ENCODE assay signal across 23 cellular contexts in the genomic region with DNA sequence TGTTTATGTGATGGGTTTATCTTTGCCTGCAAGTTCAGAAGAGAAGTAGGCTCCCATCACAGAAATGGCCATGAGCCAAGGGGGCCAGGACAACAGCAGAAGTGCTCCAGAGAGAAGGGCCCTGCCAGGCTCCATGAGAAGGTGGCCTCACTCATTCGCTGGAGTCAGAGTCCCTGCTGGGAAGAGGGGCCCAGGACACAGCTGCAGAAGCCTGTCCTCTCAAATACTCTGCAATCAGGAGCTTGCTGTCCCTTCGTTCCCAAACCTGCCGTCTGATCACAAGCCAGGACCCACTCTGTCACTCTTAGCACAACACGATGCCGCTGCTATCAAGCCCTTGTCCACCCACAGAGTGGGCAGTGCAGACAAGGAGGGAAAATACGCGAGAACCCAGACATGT.
"Had no signal": no experiment of that assay in that cellular context is flagged by ENCODE, and none has a peak within 500 bp of the region (broad histone marks: within the 10 kb centered on the region; RNA-seq: fewer than 3 reads in every experiment).

No MANE protein-coding gene starts in this region.

- H3K27ac ChIP-seq: neutrophil, parathyroid adenoma, psoas muscle, right lobe of liver, upper lobe of right lung had no signal

- DNase-seq: hippocampal formation; kidney glomerular epithelial cell; left cardiac atrium; midbrain; mucosa of descending colon; naive thymus-derived CD4-positive, alpha-beta T cell; psoas muscle; stimulated activated CD4-positive, alpha-beta T cell treated with anti-CD3 and anti-CD28 coated beads, Interleukin-1b, Interleukin-23, amount 100 ng/mL, for 48 hours; stimulated activated CD4-positive, alpha-beta T cell treated with anti-CD3 and anti-CD28 coated beads, Interleukin-2, amount 100 ng/mL, for 48 hours; stimulated activated CD4-positive, alpha-beta T cell treated with anti-CD3 and anti-CD28 coated beads, Interleukin-4, amount 100 ng/mL, for 4 hours; stimulated activated CD8-positive, alpha-beta memory T cell treated with anti-CD3 and anti-CD28 coated beads, Interleukin-4, amount 100 ng/mL, for 48 hours; stimulated activated naive CD4-positive, alpha-beta T cell treated with Interleukin-2 at 50 U/mL for 16 hours; stimulated activated naive CD8-positive, alpha-beta T cell treated with anti-CD3 and anti-CD28 coated beads, Interleukin-15, amount 100 ng/mL, for 72 hours; transverse colon; upper lobe of right lung had no signal

- H3K4me2 ChIP-seq: smooth muscle cell had no signal

- H3K9me3 ChIP-seq: mucosa of descending colon, neutrophil, psoas muscle, right lobe of liver, transverse colon, upper lobe of right lung had no signal

- H3K27me3 ChIP-seq: right lobe of liver, transverse colon, upper lobe of right lung had no signal

- H3K4me3 ChIP-seq: lung, mucosa of descending colon, psoas muscle, right lobe of liver, smooth muscle cell, transverse colon, upper lobe of right lung had no signal

- H3K4me1 ChIP-seq: parathyroid adenoma, psoas muscle, right lobe of liver had no signal

- H3K36me3 ChIP-seq: neutrophil, right lobe of liver, transverse colon, upper lobe of right lung had no signal

- H2AFZ ChIP-seq: parathyroid adenoma had no signal

- H3K9ac ChIP-seq: parathyroid adenoma had no signal

- ATAC-seq: left lobe of liver; mucosa of descending colon; naive thymus-derived CD4-positive, alpha-beta T cell; natural killer cell treated with Interleukin-12 subunit alpha and Interleukin-12 subunit beta and Interleukin-15 and Interleukin-18, amount 100 ng/mL, for 72 hours; psoas muscle; right lobe of liver; stimulated activated memory B cell treated with anti-CD40 and anti-IgM and Interleukin-4, amounts not matched to agents 10 μg/mL and 1 μg/mL and 100 μg/mL, for 72 hours; stimulated activated naive CD8-positive, alpha-beta T cell treated with anti-CD3 and anti-CD28 coated beads, Interleukin-15, amount 100 ng/mL, for 72 hours; upper lobe of right lung had no signal
